30 cellular contexts compared by ENCODE assay signal in genomic region chr22:50064453-50064852, GRCh38. TPM values are rescaled to one million over a fixed set of nuclear protein-coding genes. Genes with fewer than 3 reads are reported as not detected.
"Had no signal": no experiment of that assay in that cellular context is flagged by ENCODE, and none has a peak within 500 bp of the region (broad histone marks: within the 10 kb centered on the region; RNA-seq: fewer than 3 reads in every experiment).

No MANE protein-coding gene starts in this region.

- H3K4me1 ChIP-seq: gastrocnemius medialis, lower lobe of right lung had no signal

- ATAC-seq: gastrocnemius medialis, left cardiac atrium, left lung, left ventricle myocardium superior, lower lobe of right lung, mucosa of descending colon had no signal

- H3K27ac ChIP-seq: coronary artery, dorsolateral prefrontal cortex, epithelial cell of prostate, esophagus squamous epithelium, gastrocnemius medialis, heart right ventricle, left lung, lower lobe of right lung had no signal

- H3K9me3 ChIP-seq: esophagus squamous epithelium, gastrocnemius medialis, heart right ventricle, left lung, lower lobe of right lung, mucosa of descending colon had no signal

- DNase-seq: dermis blood vessel endothelial cell; dorsolateral prefrontal cortex; effector CD4-positive, alpha-beta T cell; effector memory CD4-positive, alpha-beta T cell; erythroblast; esophagus squamous epithelium; foreskin fibroblast; foreskin melanocyte; gastrocnemius medialis; glutamatergic neuron; head of caudate nucleus; heart right ventricle; hippocampal formation; left cardiac atrium; left ventricle myocardium superior; lower lobe of right lung; mesenchymal stem cell had no signal

- H3K36me3 ChIP-seq: esophagus squamous epithelium, gastrocnemius medialis, heart right ventricle, left lung, lower lobe of right lung had no signal

- H3K4me3 ChIP-seq: coronary artery, dorsolateral prefrontal cortex, esophagus squamous epithelium, gastrocnemius medialis, heart right ventricle, left lung, lower lobe of right lung, mucosa of descending colon had no signal

RNA-seq across cellular contexts. Expression of gene TTLL8, which starts 6.4 kb away (rescaled TPM):
- total RNA-seq: dermis blood vessel endothelial cell, endothelial cell of umbilical vein, esophagus mucosa, esophagus squamous epithelium, gastrocnemius medialis, glomerular endothelial cell, heart right ventricle, kidney epithelial cell, left cardiac atrium, left lung, left ventricle myocardium superior, lower leg skin, lower lobe of right lung, lung microvascular endothelial cell, mesenteric fat pad, mucosa of descending colon, myocyte had no signal
- polyA plus RNA-seq: endothelial cell of umbilical vein, heart right ventricle, keratinocyte had no signal

RNA-seq across cellular contexts. Expression of gene MLC1, which starts 20.8 kb away (rescaled TPM):
- total RNA-seq: dermis blood vessel endothelial cell, endothelial cell of umbilical vein, esophagus mucosa, glomerular endothelial cell, kidney epithelial cell, lung microvascular endothelial cell, myocyte had no signal
- polyA plus RNA-seq: endothelial cell of umbilical vein, keratinocyte had no signal

RNA-seq across cellular contexts. Expression of gene MOV10L1, which starts 25.4 kb away (rescaled TPM):
- polyA plus RNA-seq: keratinocyte had no signal

RNA-seq across cellular contexts. Expression of gene IL17REL, which starts 51.9 kb away (rescaled TPM):
- total RNA-seq: esophagus mucosa, esophagus squamous epithelium, gastrocnemius medialis, glomerular endothelial cell, kidney epithelial cell, left cardiac atrium, left lung, left ventricle myocardium superior, lower leg skin, lung microvascular endothelial cell, mesenteric fat pad, myocyte had no signal
- polyA plus RNA-seq: heart right ventricle, keratinocyte had no signal
